2 cellular contexts compared by ENCODE assay signal in the genomic region with DNA sequence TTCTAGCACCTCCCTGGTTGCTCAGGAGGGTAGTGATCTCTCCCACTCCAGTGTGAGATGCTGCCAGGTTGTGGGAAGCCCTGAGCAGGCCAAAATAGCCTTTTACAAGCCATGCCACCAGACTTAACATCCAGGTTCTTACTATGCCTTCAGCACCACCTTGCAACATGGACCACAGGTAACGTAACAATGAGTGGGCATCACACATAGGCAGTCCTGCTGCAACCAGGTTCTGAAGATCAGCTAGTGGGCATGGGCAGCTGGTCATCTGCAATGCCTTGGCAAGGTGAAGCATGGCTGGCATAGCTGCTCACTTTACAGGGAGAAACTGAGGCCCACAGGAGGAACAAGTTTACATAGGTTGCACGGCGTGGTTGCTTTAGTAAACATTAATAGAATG.
TF ChIP-seq lines count a peak whose summit lies in the region.

No MANE protein-coding gene starts in this region.

TF ChIP-seq in HepG2, 621 proteins besides CTCF, POLR2A, EP300 and RAD21:
- TF ChIP-seq ZSCAN22 (CRISPR knock-in tag; IDR thresholded peaks at IDR 0.05) (no peak), HNRNPL (IDR thresholded peaks at IDR 0.05; ENCODE audit: low read depth, low read length) (no peak), POLR2AphosphoS5 (IDR thresholded peaks at IDR 0.05; ENCODE audit: low read depth, low read length) (peak; percentile 55; the same call in 1 of the 2 replicates), RBM22 (optimal IDR thresholded peaks at IDR 0.05; ENCODE audit: low read length) (peak; percentile 21), ZNF83 (CRISPR knock-in tag; IDR thresholded peaks at IDR 0.05; ENCODE audit: borderline replicate concordance) (no peak), ZFP41 (CRISPR knock-in tag; IDR thresholded peaks at IDR 0.05; ENCODE audit: borderline replicate concordance) (no peak), ZNF598 (CRISPR knock-in tag; IDR thresholded peaks at IDR 0.05; ENCODE audit: borderline replicate concordance) (0 out of 2 replicates have a peak, but pooled peaks have one; percentile 42)
- TF ChIP-seq, protein P1, sequence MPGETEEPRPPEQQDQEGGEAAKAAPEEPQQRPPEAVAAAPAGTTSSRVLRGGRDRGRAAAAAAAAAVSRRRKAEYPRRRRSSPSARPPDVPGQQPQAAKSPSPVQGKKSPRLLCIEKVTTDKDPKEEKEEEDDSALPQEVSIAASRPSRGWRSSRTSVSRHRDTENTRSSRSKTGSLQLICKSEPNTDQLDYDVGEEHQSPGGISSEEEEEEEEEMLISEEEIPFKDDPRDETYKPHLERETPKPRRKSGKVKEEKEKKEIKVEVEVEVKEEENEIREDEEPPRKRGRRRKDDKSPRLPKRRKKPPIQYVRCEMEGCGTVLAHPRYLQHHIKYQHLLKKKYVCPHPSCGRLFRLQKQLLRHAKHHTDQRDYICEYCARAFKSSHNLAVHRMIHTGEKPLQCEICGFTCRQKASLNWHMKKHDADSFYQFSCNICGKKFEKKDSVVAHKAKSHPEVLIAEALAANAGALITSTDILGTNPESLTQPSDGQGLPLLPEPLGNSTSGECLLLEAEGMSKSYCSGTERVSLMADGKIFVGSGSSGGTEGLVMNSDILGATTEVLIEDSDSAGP (CRISPR knock-in tag; IDR thresholded peaks at IDR 0.05; ENCODE audit: borderline replicate concordance): peak; percentile 53; the same call in 1 of the 2 replicates

TF ChIP-seq in H1, 55 proteins besides CTCF, POLR2A, EP300 and RAD21:
- TF ChIP-seq YY1 (IDR thresholded peaks at IDR 0.05; ENCODE audit: low read depth, low read length) (no peak), POLR2AphosphoS5 (IDR thresholded peaks at IDR 0.05; ENCODE audit: low read depth, low read length) (peak; percentile 46)
- TF ChIP-seq, protein P2, sequence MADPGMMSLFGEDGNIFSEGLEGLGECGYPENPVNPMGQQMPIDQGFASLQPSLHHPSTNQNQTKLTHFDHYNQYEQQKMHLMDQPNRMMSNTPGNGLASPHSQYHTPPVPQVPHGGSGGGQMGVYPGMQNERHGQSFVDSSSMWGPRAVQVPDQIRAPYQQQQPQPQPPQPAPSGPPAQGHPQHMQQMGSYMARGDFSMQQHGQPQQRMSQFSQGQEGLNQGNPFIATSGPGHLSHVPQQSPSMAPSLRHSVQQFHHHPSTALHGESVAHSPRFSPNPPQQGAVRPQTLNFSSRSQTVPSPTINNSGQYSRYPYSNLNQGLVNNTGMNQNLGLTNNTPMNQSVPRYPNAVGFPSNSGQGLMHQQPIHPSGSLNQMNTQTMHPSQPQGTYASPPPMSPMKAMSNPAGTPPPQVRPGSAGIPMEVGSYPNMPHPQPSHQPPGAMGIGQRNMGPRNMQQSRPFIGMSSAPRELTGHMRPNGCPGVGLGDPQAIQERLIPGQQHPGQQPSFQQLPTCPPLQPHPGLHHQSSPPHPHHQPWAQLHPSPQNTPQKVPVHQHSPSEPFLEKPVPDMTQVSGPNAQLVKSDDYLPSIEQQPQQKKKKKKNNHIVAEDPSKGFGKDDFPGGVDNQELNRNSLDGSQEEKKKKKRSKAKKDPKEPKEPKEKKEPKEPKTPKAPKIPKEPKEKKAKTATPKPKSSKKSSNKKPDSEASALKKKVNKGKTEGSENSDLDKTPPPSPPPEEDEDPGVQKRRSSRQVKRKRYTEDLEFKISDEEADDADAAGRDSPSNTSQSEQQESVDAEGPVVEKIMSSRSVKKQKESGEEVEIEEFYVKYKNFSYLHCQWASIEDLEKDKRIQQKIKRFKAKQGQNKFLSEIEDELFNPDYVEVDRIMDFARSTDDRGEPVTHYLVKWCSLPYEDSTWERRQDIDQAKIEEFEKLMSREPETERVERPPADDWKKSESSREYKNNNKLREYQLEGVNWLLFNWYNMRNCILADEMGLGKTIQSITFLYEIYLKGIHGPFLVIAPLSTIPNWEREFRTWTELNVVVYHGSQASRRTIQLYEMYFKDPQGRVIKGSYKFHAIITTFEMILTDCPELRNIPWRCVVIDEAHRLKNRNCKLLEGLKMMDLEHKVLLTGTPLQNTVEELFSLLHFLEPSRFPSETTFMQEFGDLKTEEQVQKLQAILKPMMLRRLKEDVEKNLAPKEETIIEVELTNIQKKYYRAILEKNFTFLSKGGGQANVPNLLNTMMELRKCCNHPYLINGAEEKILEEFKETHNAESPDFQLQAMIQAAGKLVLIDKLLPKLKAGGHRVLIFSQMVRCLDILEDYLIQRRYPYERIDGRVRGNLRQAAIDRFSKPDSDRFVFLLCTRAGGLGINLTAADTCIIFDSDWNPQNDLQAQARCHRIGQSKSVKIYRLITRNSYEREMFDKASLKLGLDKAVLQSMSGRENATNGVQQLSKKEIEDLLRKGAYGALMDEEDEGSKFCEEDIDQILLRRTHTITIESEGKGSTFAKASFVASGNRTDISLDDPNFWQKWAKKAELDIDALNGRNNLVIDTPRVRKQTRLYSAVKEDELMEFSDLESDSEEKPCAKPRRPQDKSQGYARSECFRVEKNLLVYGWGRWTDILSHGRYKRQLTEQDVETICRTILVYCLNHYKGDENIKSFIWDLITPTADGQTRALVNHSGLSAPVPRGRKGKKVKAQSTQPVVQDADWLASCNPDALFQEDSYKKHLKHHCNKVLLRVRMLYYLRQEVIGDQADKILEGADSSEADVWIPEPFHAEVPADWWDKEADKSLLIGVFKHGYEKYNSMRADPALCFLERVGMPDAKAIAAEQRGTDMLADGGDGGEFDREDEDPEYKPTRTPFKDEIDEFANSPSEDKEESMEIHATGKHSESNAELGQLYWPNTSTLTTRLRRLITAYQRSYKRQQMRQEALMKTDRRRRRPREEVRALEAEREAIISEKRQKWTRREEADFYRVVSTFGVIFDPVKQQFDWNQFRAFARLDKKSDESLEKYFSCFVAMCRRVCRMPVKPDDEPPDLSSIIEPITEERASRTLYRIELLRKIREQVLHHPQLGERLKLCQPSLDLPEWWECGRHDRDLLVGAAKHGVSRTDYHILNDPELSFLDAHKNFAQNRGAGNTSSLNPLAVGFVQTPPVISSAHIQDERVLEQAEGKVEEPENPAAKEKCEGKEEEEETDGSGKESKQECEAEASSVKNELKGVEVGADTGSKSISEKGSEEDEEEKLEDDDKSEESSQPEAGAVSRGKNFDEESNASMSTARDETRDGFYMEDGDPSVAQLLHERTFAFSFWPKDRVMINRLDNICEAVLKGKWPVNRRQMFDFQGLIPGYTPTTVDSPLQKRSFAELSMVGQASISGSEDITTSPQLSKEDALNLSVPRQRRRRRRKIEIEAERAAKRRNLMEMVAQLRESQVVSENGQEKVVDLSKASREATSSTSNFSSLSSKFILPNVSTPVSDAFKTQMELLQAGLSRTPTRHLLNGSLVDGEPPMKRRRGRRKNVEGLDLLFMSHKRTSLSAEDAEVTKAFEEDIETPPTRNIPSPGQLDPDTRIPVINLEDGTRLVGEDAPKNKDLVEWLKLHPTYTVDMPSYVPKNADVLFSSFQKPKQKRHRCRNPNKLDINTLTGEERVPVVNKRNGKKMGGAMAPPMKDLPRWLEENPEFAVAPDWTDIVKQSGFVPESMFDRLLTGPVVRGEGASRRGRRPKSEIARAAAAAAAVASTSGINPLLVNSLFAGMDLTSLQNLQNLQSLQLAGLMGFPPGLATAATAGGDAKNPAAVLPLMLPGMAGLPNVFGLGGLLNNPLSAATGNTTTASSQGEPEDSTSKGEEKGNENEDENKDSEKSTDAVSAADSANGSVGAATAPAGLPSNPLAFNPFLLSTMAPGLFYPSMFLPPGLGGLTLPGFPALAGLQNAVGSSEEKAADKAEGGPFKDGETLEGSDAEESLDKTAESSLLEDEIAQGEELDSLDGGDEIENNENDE (IDR thresholded peaks at IDR 0.05; ENCODE audit: insufficient replicate concordance, low read length): no peak
- TF ChIP-seq, protein P3, sequence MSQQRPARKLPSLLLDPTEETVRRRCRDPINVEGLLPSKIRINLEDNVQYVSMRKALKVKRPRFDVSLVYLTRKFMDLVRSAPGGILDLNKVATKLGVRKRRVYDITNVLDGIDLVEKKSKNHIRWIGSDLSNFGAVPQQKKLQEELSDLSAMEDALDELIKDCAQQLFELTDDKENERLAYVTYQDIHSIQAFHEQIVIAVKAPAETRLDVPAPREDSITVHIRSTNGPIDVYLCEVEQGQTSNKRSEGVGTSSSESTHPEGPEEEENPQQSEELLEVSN (IDR thresholded peaks at IDR 0.05): no peak
